ENCODE assay signal across 22 cellular contexts in the genomic region with DNA sequence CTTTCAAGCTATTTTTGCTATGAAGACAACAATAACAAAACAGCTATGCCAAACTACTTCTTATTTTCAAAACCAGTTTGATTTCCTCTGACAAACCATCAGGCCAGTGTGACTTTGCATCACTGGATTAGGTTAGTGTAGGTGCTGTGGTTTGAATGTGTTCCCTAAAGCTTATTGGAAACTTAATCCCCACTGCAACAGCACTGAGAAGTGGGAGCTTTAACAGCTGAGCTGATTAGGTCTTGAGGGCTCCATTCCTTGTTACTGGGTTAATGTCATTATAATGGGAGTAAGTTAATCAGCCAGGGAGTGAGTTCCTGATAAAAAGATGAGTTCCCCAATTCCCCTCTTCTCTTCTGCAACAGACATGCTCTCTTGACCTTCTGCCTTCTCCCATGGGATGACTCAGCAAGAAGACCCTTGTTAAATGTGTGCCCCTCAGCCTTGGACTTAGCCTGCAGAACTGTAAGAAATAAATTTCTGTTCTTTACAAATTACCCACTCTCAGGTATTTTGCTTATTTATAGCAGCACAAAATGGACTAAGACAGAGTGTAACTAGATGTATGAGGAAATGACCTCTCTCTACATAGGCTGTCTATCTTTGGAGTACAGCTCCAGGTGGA.
DNase-seq lines count a peak whose midpoint lies in the region; ATAC-seq, FAIRE-seq and TF ChIP-seq lines count a peak whose summit lies in the region.
"Had no signal": no experiment of that assay in that cellular context is flagged by ENCODE, and none has a peak within 500 bp of the region (broad histone marks: within the 10 kb centered on the region; RNA-seq: fewer than 3 reads in every experiment).

No MANE protein-coding gene starts in this region.

- in situ Hi-C loops in HepG2 (cut with HindIII; ENCODE audit: extremely low pct_ligation_motif_present, low pct_unique_long_range_greater_than_20kb), result no loop called here

- H2BK120ac ChIP-seq in neuronal stem cell (ENCODE audit: low read depth, low read length), result no peak overlapping the region

- no peak for TF ChIP-seq EP300 in HepG2 (IDR thresholded peaks at IDR 0.05; ENCODE audit: low read depth in 2 of 2, low read length in 2 of 2)
- TF ChIP-seq EP300 in HepG2 (CRISPR knock-in tag; IDR thresholded peaks at IDR 0.05; ENCODE audit: borderline replicate concordance), result no peak
- TF ChIP-seq EP300 in stomach (IDR thresholded peaks at IDR 0.05), result no peak

- H3K4ac ChIP-seq in neuronal stem cell (ENCODE audit: low read length), result no peak overlapping the region

- no peak for FAIRE-seq in HepG2 (lab: Jason Lieb, UNC)
- FAIRE-seq: A204.1 had no signal

- H2BK15ac ChIP-seq in neuronal stem cell (ENCODE audit: low read length), result no peak overlapping the region

- H3K14ac ChIP-seq in neuronal stem cell (ENCODE audit: low read length), result no peak overlapping the region

- no peak overlapping the region for H4K91ac ChIP-seq in neuronal stem cell (ENCODE audit: low read depth, low read length, poor library complexity)

- no peaks in the 10 kb centered on the region for H3K9me3 ChIP-seq in HepG2 (ENCODE audit: low read length)
- H3K9me3 ChIP-seq in right lobe of liver, result no peaks in the 10 kb centered on the region
- no peaks in the 10 kb centered on the region for H3K9me3 ChIP-seq in stomach
- H3K9me3 ChIP-seq in neuronal stem cell (replicated peaks in 1 of 2; ENCODE audit: control insufficient read depth in 2 of 2, insufficient read depth in 1 of 2, low read depth in 1 of 2, low read length in 2 of 2), result no peaks in the 10 kb centered on the region
- H3K9me3 ChIP-seq: BLaER1, Peyer's patch had no signal

- no peak overlapping the region for H3K18ac ChIP-seq in neuronal stem cell (ENCODE audit: low read length)

- DNase-seq in HepG2 (ENCODE audit: low spot score) (no peak), right lobe of liver (no peak), NCI-H82 (lab: John Stamatoyannopoulos, UW) (peak; percentile 96), epithelial cell of esophagus (ENCODE audit: low read depth) (peak; percentile 29), stomach (no peak), neuronal stem cell (ENCODE audit: low spot score) (no peak)
- DNase-seq: Calu3; CD4-positive, alpha-beta memory T cell; DMS79 treated with DMSO at 0.1 percent for 48 hours; H9; NCI-H1105 treated with DMSO at 0.1 percent for 48 hours; NCI-H1694; NCI-H2107; NCI-H226; NCI-H526; NK-92 treated with Interleukin-12 subunit alpha and Interleukin-12 subunit beta, amount 100 ng/mL, for 24 hours; Peyer's patch; SW 1271 had no signal

- BruUV-seq in HepG2 (replicated peaks; lab: Mats Ljungman, UMichigan), result no TSS peak

- ATAC-seq in HepG2 (no peak), right lobe of liver (no peak), GM18870 (IDR thresholded peaks at IDR 0.05; ENCODE audit: unreplicated experiment) (no peak)
- ATAC-seq: Right ventricle myocardium inferior had no signal

- H3K4me2 ChIP-seq in HepG2 (ENCODE audit: low read depth, low read length) (no peak overlapping the region), neuronal stem cell (ENCODE audit: insufficient read depth, low read length, poor library complexity, severe bottlenecking) (no peak overlapping the region)
- H3K4me2 ChIP-seq: BLaER1 had no signal

- H3K27me3 ChIP-seq in HepG2 (ENCODE audit: control insufficient read depth in 1 of 2, insufficient read depth in 2 of 2, low read length in 2 of 2), result no peaks in the 10 kb centered on the region
- no peaks in the 10 kb centered on the region for H3K27me3 ChIP-seq in right lobe of liver
- H3K27me3 ChIP-seq in stomach, result no peaks in the 10 kb centered on the region
- H3K27me3 ChIP-seq in neuronal stem cell (ENCODE audit: control insufficient read depth in 3 of 3, insufficient read depth in 3 of 3, low read depth in 1 of 3, low read length in 3 of 3), result no peaks in the 10 kb centered on the region
- H3K27me3 ChIP-seq: BLaER1, Peyer's patch had no signal

- no peak overlapping the region for H2BK12ac ChIP-seq in neuronal stem cell (ENCODE audit: low read length)

- H3K4me3 ChIP-seq in HepG2 (replicated peaks in 1 of 3; ENCODE audit: insufficient read depth in 1 of 3, low read depth in 2 of 3, low read length in 3 of 3), result no peak overlapping the region
- no peak overlapping the region for H3K4me3 ChIP-seq in right lobe of liver
- H3K4me3 ChIP-seq in epithelial cell of esophagus (ENCODE audit: low read length), result no peak overlapping the region
- no peak overlapping the region for H3K4me3 ChIP-seq in stomach
- no peak overlapping the region for H3K4me3 ChIP-seq in neuronal stem cell (ENCODE audit: low read length in 2 of 2)
- H3K4me3 ChIP-seq: BLaER1, Peyer's patch had no signal

- TF ChIP-seq RAD21 in HepG2 (CRISPR knock-in tag; IDR thresholded peaks at IDR 0.05), result no peak

- no peak overlapping the region for H3K9ac ChIP-seq in HepG2 (ENCODE audit: insufficient read depth, low read depth, low read length)
- no peak overlapping the region for H3K9ac ChIP-seq in neuronal stem cell (ENCODE audit: low read depth, low read length, poor library complexity)
- H3K9ac ChIP-seq: BLaER1 had no signal

- no peaks in the 10 kb centered on the region for H3K79me1 ChIP-seq in neuronal stem cell (ENCODE audit: low read depth, low read length)

- H4K8ac ChIP-seq in neuronal stem cell (ENCODE audit: low read depth, low read length), result no peak overlapping the region

- H2AFZ ChIP-seq in HepG2 (ENCODE audit: low read length) (no peak overlapping the region), neuronal stem cell (ENCODE audit: low read length) (no peak overlapping the region)

- no peaks in the 10 kb centered on the region for H3K36me3 ChIP-seq in HepG2 (replicated peaks in 1 of 2; ENCODE audit: control insufficient read depth in 1 of 2, insufficient read depth in 2 of 2, low read length in 2 of 2)
- H3K36me3 ChIP-seq in right lobe of liver, result no peaks in the 10 kb centered on the region
- H3K36me3 ChIP-seq in stomach, result no peaks in the 10 kb centered on the region
- no peaks in the 10 kb centered on the region for H3K36me3 ChIP-seq in neuronal stem cell (replicated peaks in 1 of 2; ENCODE audit: control insufficient read depth in 2 of 2, insufficient read depth in 2 of 2, low read length in 2 of 2)
- H3K36me3 ChIP-seq: BLaER1, Peyer's patch had no signal

- no peaks in the 10 kb centered on the region for H4K20me1 ChIP-seq in HepG2 (ENCODE audit: insufficient read depth, low read length)
- H4K20me1 ChIP-seq: BLaER1 had no signal

- no peak overlapping the region for H3K23ac ChIP-seq in neuronal stem cell (ENCODE audit: low read depth, low read length, poor library complexity)

- intact Hi-C loops in HepG2 (cut with micrococcal nuclease; ENCODE audit: unreplicated experiment), result no loop called here
- intact Hi-C loops in right lobe of liver (cut with DNase I), result no loop called here
- intact Hi-C loops in stomach (cut with DNase I; ENCODE audit: low total_unique reads), result no loop called here

- POLR2A ChIA-PET in HepG2 (lab: Yijun Ruan, JAX), result no interaction called here

- no peaks in the 10 kb centered on the region for H3K4me1 ChIP-seq in HepG2 (ENCODE audit: insufficient read depth, low read length)
- H3K4me1 ChIP-seq in right lobe of liver, result peaks cover 0 to 3% (median 0%) of the 10 kb centered on the region in 4 donors
- H3K4me1 ChIP-seq in stomach, result no peaks in the 10 kb centered on the region
- peaks cover 5 to 12% of the 10 kb centered on the region in 2 donors for H3K4me1 ChIP-seq in neuronal stem cell (ENCODE audit: control insufficient read depth in 2 of 2, insufficient read depth in 1 of 2, low read depth in 1 of 2, low read length in 2 of 2)
- H3K4me1 ChIP-seq: BLaER1 had no signal

- H3K27ac ChIP-seq in HepG2 (ENCODE audit: extremely low read length, insufficient read depth, low read length), result no peak overlapping the region
- H3K27ac ChIP-seq in right lobe of liver, result no peak overlapping the region
- H3K27ac ChIP-seq in stomach, result no peak overlapping the region
- H3K27ac ChIP-seq in neuronal stem cell (replicated peaks; ENCODE audit: low read length), result no peak overlapping the region
- H3K27ac ChIP-seq: BLaER1, Peyer's patch had no signal

- no peaks in the 10 kb centered on the region for H3K79me2 ChIP-seq in HepG2 (ENCODE audit: insufficient read depth, low read length)

- H2BK5ac ChIP-seq in neuronal stem cell (ENCODE audit: low read length), result no peak overlapping the region

- CTCF ChIA-PET in HepG2 (lab: Yijun Ruan, JAX; ENCODE audit: low intra/inter-chr PET ratio, low total read pairs), result no interaction called here

- no peak for TF ChIP-seq POLR2A in HepG2 (IDR thresholded peaks at IDR 0.05; ENCODE audit: insufficient read depth in 1 of 2, low read depth in 2 of 2, low read length in 2 of 2)
- no peak for TF ChIP-seq POLR2A in right lobe of liver (IDR thresholded peaks at IDR 0.05)
- no peak for TF ChIP-seq POLR2A in stomach (IDR thresholded peaks at IDR 0.05)

- TF ChIP-seq CTCF in HepG2 (CRISPR knock-in tag; IDR thresholded peaks at IDR 0.05) (no peak), right lobe of liver (IDR thresholded peaks at IDR 0.05) (no peak), epithelial cell of esophagus (IDR thresholded peaks at IDR 0.05; ENCODE audit: insufficient read depth, low read depth, low read length, missing control alignments) (no peak), stomach (IDR thresholded peaks at IDR 0.05) (no peak)

- H2AK5ac ChIP-seq in neuronal stem cell (ENCODE audit: low read depth, low read length), result no peak overlapping the region

TF ChIP-seq in HepG2, 621 proteins besides CTCF, POLR2A, EP300 and RAD21:
- no peak for TF ChIP-seq ATM (IDR thresholded peaks at IDR 0.05; ENCODE audit: borderline replicate concordance)
- TF ChIP-seq SSRP1 (CRISPR knock-in tag; IDR thresholded peaks at IDR 0.05), result no peak
- peak; percentile 58; the same call in 1 of the 2 replicates for TF ChIP-seq NFE2L2 (IDR thresholded peaks at IDR 0.05; ENCODE audit: low read length)

Comparison
In these comparisons a context has a peak if more than half of its experiments do, and no peak if none do; other contexts are left out.
1. DNase-seq: peak in NCI-H82 (single experiment) and epithelial cell of esophagus (single experiment); none in HepG2 (single experiment), right lobe of liver (0 of 3), stomach (single experiment) and neuronal stem cell (single experiment).